8 cellular contexts compared by ENCODE assay signal in genomic region chr3:28726840-28727239, GRCh38.
DNase-seq lines count a peak whose midpoint lies in the region; ATAC-seq lines count a peak whose summit lies in the region.

No MANE protein-coding gene starts in this region.

- DNase-seq in Right ventricle myocardium inferior (ENCODE audit: missing footprints) (peak; percentile 57), cardiac septum (ENCODE audit: low spot score) (no peak), NCI-H1105 (lab: John Stamatoyannopoulos, UW) (peak; percentile 20), astrocyte of the hippocampus (ENCODE audit: low read depth, low spot score) (peak; percentile 46), left colon (peak; percentile 45 to 60)
- no peak for DNase-seq in effector memory CD8-positive, alpha-beta T cell
- no peak for DNase-seq in stimulated activated CD4-positive, alpha-beta T cell treated with anti-CD3 and anti-CD28 coated beads, Interleukin-4, amount 100 ng/mL, for 1 hour

- ATAC-seq in Right ventricle myocardium inferior (peak; percentile 72), HG02571 (IDR thresholded peaks at IDR 0.05; ENCODE audit: unreplicated experiment) (peak; percentile 77), left colon (peak; percentile 89)
- ATAC-seq in effector memory CD8-positive, alpha-beta T cell (replicated peaks): no peak

- H3K4me1 Mint-ChIP-seq in effector memory CD8-positive, alpha-beta T cell (ENCODE audit: low read depth in 2 of 2): no peaks in the 10 kb centered on the region

- H3K36me3 Mint-ChIP-seq in effector memory CD8-positive, alpha-beta T cell (ENCODE audit: insufficient read depth): no peaks in the 10 kb centered on the region

- peaks cover 0 to 14% of the 10 kb centered on the region in 2 donors for H3K9me3 Mint-ChIP-seq in effector memory CD8-positive, alpha-beta T cell

- H3K27ac Mint-ChIP-seq in effector memory CD8-positive, alpha-beta T cell: no peak overlapping the region

- no peak overlapping the region for H3K4me3 Mint-ChIP-seq in effector memory CD8-positive, alpha-beta T cell

- H3K27me3 Mint-ChIP-seq in effector memory CD8-positive, alpha-beta T cell: no peaks in the 10 kb centered on the region

- intact Hi-C loops in Right ventricle myocardium inferior (cut with DNase I): loop anchor here (1.0 to 10.0 kb wide), 3 partner anchors 60 to 251 kb away; no protein-coding TSS in a partner anchor
- intact Hi-C loops in cardiac septum (cut with DNase I): loop anchor here (5.0 to 10.0 kb wide), 2 partner anchors 55 to 252 kb away; no protein-coding TSS in a partner anchor
- intact Hi-C loops in left colon (cut with DNase I, micrococcal nuclease): no loop called here

Comparison
In these comparisons a context has a peak if more than half of its experiments do, and no peak if none do; other contexts are left out.
1. DNase-seq: peak in Right ventricle myocardium inferior (single experiment), NCI-H1105 (single experiment), astrocyte of the hippocampus (single experiment) and left colon (2 of 2); none in cardiac septum (single experiment), effector memory CD8-positive, alpha-beta T cell (0 of 3) and stimulated activated CD4-positive, alpha-beta T cell treated with anti-CD3 and anti-CD28 coated beads, Interleukin-4, amount 100 ng/mL, for 1 hour (single experiment).
2. intact Hi-C loops: an anchor here in Right ventricle myocardium inferior (1.0 to 10.0 kb wide) and cardiac septum (5.0 to 10.0 kb wide); none called in left colon.